Comparison of ENCODE assay signal across 10 cellular contexts in genomic region chr3:32438596-32439344, GRCh38. TPM values are rescaled to one million over a fixed set of nuclear protein-coding genes. Genes with fewer than 3 reads are reported as not detected.
DNase-seq lines count a peak whose midpoint lies in the region; ATAC-seq, FAIRE-seq and TF ChIP-seq lines count a peak whose summit lies in the region.
"Had no signal": no experiment of that assay in that cellular context is flagged by ENCODE, and none has a peak within 500 bp of the region (broad histone marks: within the 10 kb centered on the region; RNA-seq: fewer than 3 reads in every experiment).

No MANE protein-coding gene starts in this region.

- peaks cover 28% of the 10 kb centered on the region for H3K36me3 Mint-ChIP-seq in activated T-helper 2 cell treated with anti-CD3 and anti-CD28 coated beads, Interferon-gamma antibody, Interleukin-2, Interleukin-4, amounts not matched to agents 10 μg/mL and 5 μg/mL and 100 μg/mL, durations not matched to agents 14 hours and 24 hours and 36 hours (ENCODE audit: low read depth)

- H3K36me3 ChIP-seq in right lobe of liver (no peaks in the 10 kb centered on the region), HepG2 (replicated peaks in 1 of 2; ENCODE audit: control insufficient read depth in 1 of 2, insufficient read depth in 2 of 2, low read length in 2 of 2) (peaks cover 0 to 8% of the 10 kb centered on the region in 2 experiments; a peak in 1 of 5 replicates)
- H3K36me3 ChIP-seq: gastroesophageal sphincter had no signal

- no peak for TF ChIP-seq RAD21 in HepG2 (CRISPR knock-in tag; IDR thresholded peaks at IDR 0.05)

- peaks cover 55% of the 10 kb centered on the region for H3K4me1 Mint-ChIP-seq in activated T-helper 2 cell treated with anti-CD3 and anti-CD28 coated beads, Interferon-gamma antibody, Interleukin-2, Interleukin-4, amounts not matched to agents 10 μg/mL and 5 μg/mL and 100 μg/mL, durations not matched to agents 14 hours and 24 hours and 36 hours (ENCODE audit: low read depth)
- H3K4me1 Mint-ChIP-seq in stimulated activated naive CD8-positive, alpha-beta T cell treated with anti-CD3 and anti-CD28 coated beads, Interleukin-15, amount 100 ng/mL, for 72 hours: peaks cover 96% of the 10 kb centered on the region

- H4K20me1 ChIP-seq in HepG2 (ENCODE audit: insufficient read depth, low read length): no peaks in the 10 kb centered on the region

- H3K79me2 ChIP-seq in HepG2 (ENCODE audit: insufficient read depth, low read length): peaks cover 3% of the 10 kb centered on the region

- in situ Hi-C loops in HepG2 (cut with HindIII; ENCODE audit: extremely low pct_ligation_motif_present, low pct_unique_long_range_greater_than_20kb): no loop called here

- no peak for TF ChIP-seq EP300 in HepG2 (IDR thresholded peaks at IDR 0.05; ENCODE audit: low read depth in 2 of 2, low read length in 2 of 2)
- no peak for TF ChIP-seq EP300 in HepG2 (CRISPR knock-in tag; IDR thresholded peaks at IDR 0.05; ENCODE audit: borderline replicate concordance)

- WGBS in right lobe of liver (ENCODE audit: insufficient coverage, low coverage, low lambda C conversion rate, missing lambda C conversion rate): 63% methylated on average over 9 of the region's 10 CpGs
- 92% methylated on average over 10 of the region's 10 CpGs for WGBS in HepG2 (ENCODE audit: low lambda C conversion rate)

- no peaks in the 10 kb centered on the region for H3K9me3 Mint-ChIP-seq in activated T-helper 2 cell treated with anti-CD3 and anti-CD28 coated beads, Interferon-gamma antibody, Interleukin-2, Interleukin-4, amounts not matched to agents 10 μg/mL and 5 μg/mL and 100 μg/mL, durations not matched to agents 14 hours and 24 hours and 36 hours
- no peaks in the 10 kb centered on the region for H3K9me3 Mint-ChIP-seq in stimulated activated naive CD8-positive, alpha-beta T cell treated with anti-CD3 and anti-CD28 coated beads, Interleukin-15, amount 100 ng/mL, for 72 hours

- no peaks in the 10 kb centered on the region for H3K4me1 ChIP-seq in right lobe of liver
- no peaks in the 10 kb centered on the region for H3K4me1 ChIP-seq in HepG2 (ENCODE audit: insufficient read depth, low read length)
- H3K4me1 ChIP-seq: gastroesophageal sphincter had no signal

- no peak overlapping the region for H2AFZ ChIP-seq in HepG2 (ENCODE audit: low read length)

- POLR2A ChIA-PET in HepG2 (lab: Yijun Ruan, JAX): no interaction called here

- no peak overlapping the region for H3K4me3 Mint-ChIP-seq in activated T-helper 2 cell treated with anti-CD3 and anti-CD28 coated beads, Interferon-gamma antibody, Interleukin-2, Interleukin-4, amounts not matched to agents 10 μg/mL and 5 μg/mL and 100 μg/mL, durations not matched to agents 14 hours and 24 hours and 36 hours (ENCODE audit: low read depth)
- peak overlapping the region; percentile 58 to 74 for H3K4me3 Mint-ChIP-seq in stimulated activated naive CD8-positive, alpha-beta T cell treated with anti-CD3 and anti-CD28 coated beads, Interleukin-15, amount 100 ng/mL, for 72 hours

- DNase-seq in right lobe of liver (no peak), HepG2 (ENCODE audit: low spot score) (no peak), NCI-H146 treated with DMSO at 0.1 percent for 48 hours (lab: John Stamatoyannopoulos, UW; ENCODE audit: unreplicated experiment) (no peak), NCI-H187 (lab: John Stamatoyannopoulos, UW) (no peak)
- DNase-seq in activated T-helper 2 cell treated with anti-CD3 and anti-CD28 coated beads, Interferon-gamma antibody, Interleukin-2, Interleukin-4, amounts not matched to agents 10 μg/mL and 5 μg/mL and 100 μg/mL, durations not matched to agents 14 hours and 24 hours and 36 hours (ENCODE audit: low spot score): no peak
- peak in 1 of 2 donors; percentile 62 for DNase-seq in stimulated activated naive CD8-positive, alpha-beta T cell treated with anti-CD3 and anti-CD28 coated beads, Interleukin-15, amount 100 ng/mL, for 72 hours
- no peak for DNase-seq in stimulated activated CD4-positive, alpha-beta T cell treated with anti-CD3 and anti-CD28 coated beads, Interleukin-2, amount 100 ng/mL, for 48 hours

- no peak overlapping the region for H3K4me2 ChIP-seq in HepG2 (ENCODE audit: low read depth, low read length)

- ATAC-seq in right lobe of liver: peak in 3 of 4 donors; percentile 44 to 62 (median 60)
- ATAC-seq in HepG2: no peak
- ATAC-seq in HG02981 (IDR thresholded peaks at IDR 0.05; ENCODE audit: unreplicated experiment): peak; percentile 81
- ATAC-seq in stimulated activated naive CD8-positive, alpha-beta T cell treated with anti-CD3 and anti-CD28 coated beads, Interleukin-15, amount 100 ng/mL, for 72 hours: peak; percentile 88
- ATAC-seq: gastroesophageal sphincter had no signal

- intact Hi-C loops in right lobe of liver (cut with DNase I): no loop called here
- intact Hi-C loops in HepG2 (cut with micrococcal nuclease; ENCODE audit: unreplicated experiment): no loop called here
- intact Hi-C loops in activated T-helper 2 cell treated with anti-CD3 and anti-CD28 coated beads, Interferon-gamma antibody, Interleukin-2, Interleukin-4, amounts not matched to agents 10 μg/mL and 5 μg/mL and 100 μg/mL, durations not matched to agents 14 hours and 24 hours and 36 hours (cut with micrococcal nuclease): loop anchor here (10.0 kb wide), 1 partner anchor 136 kb away; the partner anchor contains the start of gene DYNC1LI1

- H3K27me3 ChIP-seq in right lobe of liver (no peaks in the 10 kb centered on the region), HepG2 (ENCODE audit: control insufficient read depth in 1 of 2, insufficient read depth in 2 of 2, low read length in 2 of 2) (no peaks in the 10 kb centered on the region)
- H3K27me3 ChIP-seq: gastroesophageal sphincter had no signal

- H3K9ac ChIP-seq in HepG2 (ENCODE audit: insufficient read depth, low read depth, low read length): no peak overlapping the region

- FAIRE-seq in HepG2 (lab: Jason Lieb, UNC): no peak

- H3K27ac ChIP-seq in right lobe of liver: no peak overlapping the region
- H3K27ac ChIP-seq in HepG2 (ENCODE audit: extremely low read length, insufficient read depth, low read length): no peak overlapping the region
- H3K27ac ChIP-seq: gastroesophageal sphincter, SK-N-MC had no signal

- H3K4me3 ChIP-seq in right lobe of liver (no peak overlapping the region), HepG2 (replicated peaks in 1 of 3; ENCODE audit: insufficient read depth in 1 of 3, low read depth in 2 of 3, low read length in 3 of 3) (no peak overlapping the region)
- H3K4me3 ChIP-seq: gastroesophageal sphincter, SK-N-MC had no signal

- CTCF ChIA-PET in HepG2 (lab: Yijun Ruan, JAX; ENCODE audit: low intra/inter-chr PET ratio, low total read pairs): no interaction called here

- H3K27ac Mint-ChIP-seq in activated T-helper 2 cell treated with anti-CD3 and anti-CD28 coated beads, Interferon-gamma antibody, Interleukin-2, Interleukin-4, amounts not matched to agents 10 μg/mL and 5 μg/mL and 100 μg/mL, durations not matched to agents 14 hours and 24 hours and 36 hours: peak overlapping the region; percentile 88
- H3K27ac Mint-ChIP-seq in stimulated activated naive CD8-positive, alpha-beta T cell treated with anti-CD3 and anti-CD28 coated beads, Interleukin-15, amount 100 ng/mL, for 72 hours: peak overlapping the region; percentile 72 to 91

- TF ChIP-seq POLR2A in right lobe of liver (IDR thresholded peaks at IDR 0.05) (no peak), HepG2 (IDR thresholded peaks at IDR 0.05; ENCODE audit: insufficient read depth in 1 of 2, low read depth in 2 of 2, low read length in 2 of 2) (no peak)

- TF ChIP-seq CTCF in right lobe of liver (IDR thresholded peaks at IDR 0.05) (no peak), HepG2 (CRISPR knock-in tag; IDR thresholded peaks at IDR 0.05) (no peak)

- no TSS peak for BruUV-seq in HepG2 (replicated peaks; lab: Mats Ljungman, UMichigan)

- no peaks in the 10 kb centered on the region for H3K27me3 Mint-ChIP-seq in activated T-helper 2 cell treated with anti-CD3 and anti-CD28 coated beads, Interferon-gamma antibody, Interleukin-2, Interleukin-4, amounts not matched to agents 10 μg/mL and 5 μg/mL and 100 μg/mL, durations not matched to agents 14 hours and 24 hours and 36 hours (ENCODE audit: low read depth)
- no peaks in the 10 kb centered on the region for H3K27me3 Mint-ChIP-seq in stimulated activated naive CD8-positive, alpha-beta T cell treated with anti-CD3 and anti-CD28 coated beads, Interleukin-15, amount 100 ng/mL, for 72 hours

- H3K9me3 ChIP-seq in right lobe of liver: no peaks in the 10 kb centered on the region
- no peaks in the 10 kb centered on the region for H3K9me3 ChIP-seq in HepG2 (ENCODE audit: low read length)
- H3K9me3 ChIP-seq: gastroesophageal sphincter had no signal

TF ChIP-seq in HepG2, 621 proteins besides CTCF, POLR2A, EP300 and RAD21 (continues in another document):
- TF ChIP-seq SNAI1 (CRISPR knock-in tag; IDR thresholded peaks at IDR 0.05; ENCODE audit: borderline replicate concordance): no peak
- TF ChIP-seq HOXA5 (CRISPR knock-in tag; IDR thresholded peaks at IDR 0.05): no peak

RNA-seq across cellular contexts. Expression of gene CMTM7, which starts 47.1 kb away (rescaled TPM):
- total RNA-seq in right lobe of liver (1 to 10 TPM; 2.7 to 9.8 (median 5.0) TPM), HepG2 (2016; rRNA removed; fragmentation: Illumina TruSeq; extraction: Trizol) (16.3 and 20.9 TPM in 2 replicates)
- total RNA-seq in HepG2 (2016; cell fraction: cytosol; rRNA removed; fragmentation: Illumina TruSeq; extraction: Trizol; ENCODE audit: low read depth): 22.9 and 35.2 TPM in 2 replicates
- total RNA-seq in HepG2 (2016; cell fraction: insoluble cytoplasmic fraction; rRNA removed; fragmentation: Illumina TruSeq; extraction: Trizol): 17.4 and 22.1 TPM in 2 replicates
- 31.5 and 35.8 TPM in 2 replicates for total RNA-seq in HepG2 (2016; cell fraction: membrane; rRNA removed; fragmentation: Illumina TruSeq; extraction: Trizol)
- total RNA-seq in HepG2 (2016; cell fraction: nucleus; rRNA removed; fragmentation: Illumina TruSeq; extraction: Trizol): 21.3 and 25.3 TPM in 2 replicates
- polyA plus RNA-seq in HepG2 (2011; rRNA removed): 21.4 and 21.5 TPM in 2 replicates
- 18.5 and 26.0 TPM in 2 replicates for polyA plus RNA-seq in HepG2 (2011; cell fraction: cytosol; rRNA removed)
- 17.4 and 20.3 TPM in 2 replicates for polyA plus RNA-seq in HepG2 (2011; cell fraction: nucleus; rRNA removed)
- polyA plus RNA-seq in HepG2 (2012): 12.6 and 15.2 TPM in 2 replicates
- 65.0 and 80.4 TPM in 2 replicates for polyA plus RNA-seq in HepG2 (2016; cell fraction: cytosol; fragmentation: Illumina TruSeq; extraction: Trizol; ENCODE audit: low read depth)
- polyA plus RNA-seq in HepG2 (2016; cell fraction: insoluble cytoplasmic fraction; fragmentation: Illumina TruSeq; extraction: Trizol; ENCODE audit: low read depth): 41.8 and 49.0 TPM in 2 replicates
- polyA plus RNA-seq in HepG2 (2016; cell fraction: membrane; fragmentation: Illumina TruSeq; extraction: Trizol; ENCODE audit: low read depth): 78.5 and 84.2 TPM in 2 replicates
- 56.7 and 59.4 TPM in 2 replicates for polyA plus RNA-seq in HepG2 (2016; cell fraction: nucleus; fragmentation: Illumina TruSeq; extraction: Trizol; ENCODE audit: insufficient read depth, low read depth)
- 0.16 and 25.3 TPM in 2 replicates for polyA minus RNA-seq in HepG2 (2011; rRNA and poly(A)+ RNA removed; ENCODE audit: low replicate concordance)
- 15.5 and 16.0 TPM in 2 replicates for polyA minus RNA-seq in HepG2 (2011; cell fraction: cytosol; rRNA and poly(A)+ RNA removed)
- polyA minus RNA-seq in HepG2 (2011; cell fraction: nucleus; rRNA and poly(A)+ RNA removed): 11.4 and 13.4 TPM in 2 replicates
- 60.0 and 60.9 TPM in 2 replicates for total RNA-seq in activated T-helper 2 cell treated with anti-CD3 and anti-CD28 coated beads, Interferon-gamma antibody, Interleukin-2, Interleukin-4, amounts not matched to agents 10 μg/mL and 5 μg/mL and 100 μg/mL, durations not matched to agents 14 hours and 24 hours and 36 hours
